Comparison of ENCODE assay signal across 6 cellular contexts in the genomic region with DNA sequence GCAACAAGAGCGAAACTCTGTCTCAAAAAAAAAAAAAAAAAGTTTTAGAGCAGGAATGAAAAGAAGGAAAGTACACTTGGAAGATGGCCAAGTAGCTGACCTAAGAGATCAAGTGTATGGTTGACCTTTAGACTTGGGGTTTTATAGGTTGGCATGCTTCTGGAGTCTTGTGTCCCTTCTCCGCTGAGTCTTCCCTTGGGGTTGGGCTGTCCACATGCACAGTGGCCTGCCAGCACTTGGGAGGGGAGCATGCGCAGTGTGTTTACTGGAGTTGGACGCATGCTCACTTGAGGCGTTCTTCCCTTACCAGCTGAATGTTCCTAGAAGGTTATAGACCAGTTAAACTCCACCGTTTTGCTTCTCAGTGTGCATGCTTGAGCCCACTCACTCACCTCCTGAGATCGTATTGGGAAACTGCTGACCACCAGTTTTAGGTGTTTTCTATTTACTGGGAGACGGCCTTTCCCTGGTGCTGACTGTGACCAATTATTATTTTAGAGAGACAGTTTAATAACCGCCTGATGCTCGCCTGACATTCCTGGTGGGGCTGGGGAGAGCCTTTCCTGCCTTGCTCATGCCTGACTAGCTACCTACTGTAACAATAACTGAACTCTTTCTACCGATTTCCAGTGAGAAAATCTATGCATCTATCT. TPM values are rescaled to one million over a fixed set of nuclear protein-coding genes. Genes with fewer than 3 reads are reported as not detected.
"Had no signal": no experiment of that assay in that cellular context is flagged by ENCODE, and none has a peak within 500 bp of the region (broad histone marks: within the 10 kb centered on the region; RNA-seq: fewer than 3 reads in every experiment).

No MANE protein-coding gene starts in this region.

RNA-seq across cellular contexts. Expression of gene ARSF, which starts 9.4 kb away (rescaled TPM):
- total RNA-seq: GM23248, H4, H7, HFFc6, HT1080, IMR-90 had no signal
- polyA plus RNA-seq: GM23248, IMR-90 had no signal

RNA-seq across cellular contexts. Expression of gene ARSH, which starts 44.3 kb away (rescaled TPM):
- total RNA-seq: GM23248, H4, H7, HFFc6, HT1080, IMR-90 had no signal
- polyA plus RNA-seq: GM23248, IMR-90 had no signal
